Comparison of ENCODE assay signal across 8 cellular contexts in the genomic region with DNA sequence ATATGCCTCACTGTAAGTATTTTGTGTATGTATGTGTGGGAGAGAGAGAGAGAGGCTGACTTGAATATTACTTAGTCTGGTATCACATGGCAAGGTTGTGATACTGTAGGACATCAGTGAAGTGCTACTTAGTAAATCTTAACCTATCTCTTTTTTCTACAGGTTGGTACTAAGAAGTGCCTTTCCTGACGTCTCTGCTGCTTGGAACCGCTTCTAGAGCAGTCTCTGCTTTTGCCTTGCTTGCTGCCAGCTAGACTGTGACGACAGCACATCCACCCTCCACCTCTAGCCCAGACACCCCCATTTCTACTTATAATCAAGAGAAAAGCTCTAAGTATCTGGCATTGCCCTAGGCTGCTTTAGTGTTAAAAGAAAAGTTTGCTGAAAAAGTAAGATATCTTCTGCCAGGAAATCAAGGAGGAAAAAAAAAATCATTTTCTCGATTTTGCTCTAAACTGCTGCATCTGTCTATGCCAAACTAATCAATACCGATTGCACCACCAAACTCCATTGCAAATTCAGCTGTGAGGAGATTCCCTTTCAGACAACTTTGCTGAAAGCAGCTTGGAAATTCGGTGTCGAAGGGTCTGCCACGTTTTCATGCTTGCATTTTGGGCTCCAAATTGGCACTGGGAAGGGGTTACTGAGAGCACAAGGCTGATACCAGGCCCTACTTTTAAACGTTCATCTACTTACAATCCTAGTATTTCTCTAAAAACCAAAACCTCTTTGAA. TPM values are rescaled to one million over a fixed set of nuclear protein-coding genes. Genes with fewer than 3 reads are reported as not detected.
DNase-seq lines count a peak whose midpoint lies in the region; TF ChIP-seq lines count a peak whose summit lies in the region.

No MANE protein-coding gene starts in this region.

- peaks cover 61% of the 10 kb centered on the region for H3K4me1 ChIP-seq in skeletal muscle satellite cell (ENCODE audit: control insufficient read depth, insufficient read depth, low read length)

- no peaks in the 10 kb centered on the region for H3K27me3 ChIP-seq in skeletal muscle satellite cell (ENCODE audit: control insufficient read depth, insufficient read depth, low read length)

- no peaks in the 10 kb centered on the region for H3K9me3 Mint-ChIP-seq in activated CD4-positive, alpha-beta T cell treated with anti-CD3 and anti-CD28 coated beads, Interleukin-2, amount 10 ng/mL, durations not matched to agents 24 days and 14 days

- H3K27me3 Mint-ChIP-seq in activated CD4-positive, alpha-beta T cell treated with anti-CD3 and anti-CD28 coated beads, Interleukin-2, amount 10 ng/mL, durations not matched to agents 24 days and 14 days, result no peaks in the 10 kb centered on the region

- no peaks in the 10 kb centered on the region for H3K9me3 ChIP-seq in skeletal muscle satellite cell (replicated peaks; ENCODE audit: low read length)

- peak; percentile 70 for DNase-seq in activated CD4-positive, alpha-beta T cell treated with anti-CD3 and anti-CD28 coated beads, Interleukin-2, amount 10 ng/mL, durations not matched to agents 24 days and 14 days
- no peak for DNase-seq in activated CD4-positive, alpha-beta T cell treated with anti-CD3 and anti-CD28 coated beads, Interleukin-2, amount 50 U/mL, for 48 hours
- DNase-seq in T-helper 9 cell (peak; percentile 22), fibroblast of the aortic adventitia (ENCODE audit: low read depth) (no peak), COLO668 (lab: John Stamatoyannopoulos, UW; ENCODE audit: unreplicated experiment) (no peak), NCI-H1092 treated with DMSO at 0.1 percent for 48 hours (lab: John Stamatoyannopoulos, UW) (no peak), pons (ENCODE audit: low spot score) (no peak)

- H3K9ac ChIP-seq in skeletal muscle satellite cell (ENCODE audit: low read depth, low read length), result peak overlapping the region; percentile 75

- peak overlapping the region; percentile 98 for H3K27ac Mint-ChIP-seq in activated CD4-positive, alpha-beta T cell treated with anti-CD3 and anti-CD28 coated beads, Interleukin-2, amount 10 ng/mL, durations not matched to agents 24 days and 14 days

- peak overlapping the region; percentile 82 for H3K4me2 ChIP-seq in skeletal muscle satellite cell (ENCODE audit: low read length)

- H3K4me1 Mint-ChIP-seq in activated CD4-positive, alpha-beta T cell treated with anti-CD3 and anti-CD28 coated beads, Interleukin-2, amount 10 ng/mL, durations not matched to agents 24 days and 14 days, result peaks cover 65% of the 10 kb centered on the region

- intact Hi-C loops in activated CD4-positive, alpha-beta T cell treated with anti-CD3 and anti-CD28 coated beads, Interleukin-2, amount 10 ng/mL, durations not matched to agents 24 days and 14 days (cut with micrococcal nuclease), result loop anchor here (2.0 to 5.0 kb wide), 3 partner anchors 27 to 57 kb away; no protein-coding TSS in a partner anchor

- H3K4me3 ChIP-seq in fibroblast of the aortic adventitia (ENCODE audit: low read depth, low read length) (peak overlapping the region; percentile 54), skeletal muscle satellite cell (ENCODE audit: low read length) (peak overlapping the region; percentile 57)

- peaks cover 18% of the 10 kb centered on the region for H3K36me3 ChIP-seq in skeletal muscle satellite cell (ENCODE audit: insufficient read depth, low read length)

- TF ChIP-seq CTCF in fibroblast of the aortic adventitia (IDR thresholded peaks at IDR 0.05; ENCODE audit: insufficient read depth, low read length), result no peak

- peak overlapping the region; percentile 88 for H3K4me3 Mint-ChIP-seq in activated CD4-positive, alpha-beta T cell treated with anti-CD3 and anti-CD28 coated beads, Interleukin-2, amount 10 ng/mL, durations not matched to agents 24 days and 14 days

- H3K36me3 Mint-ChIP-seq in activated CD4-positive, alpha-beta T cell treated with anti-CD3 and anti-CD28 coated beads, Interleukin-2, amount 10 ng/mL, durations not matched to agents 24 days and 14 days (ENCODE audit: low read depth), result peaks cover 41% of the 10 kb centered on the region

RNA-seq across cellular contexts. Expression of gene MBNL1, which starts 30.7 kb away (rescaled TPM):
- total RNA-seq in activated CD4-positive, alpha-beta T cell treated with anti-CD3 and anti-CD28 coated beads, Interleukin-2, amount 10 ng/mL, durations not matched to agents 24 days and 14 days, result 296 and 298 TPM in 2 replicates
- 105 and 465 TPM in 2 replicates for total RNA-seq in fibroblast of the aortic adventitia (ENCODE audit: low replicate concordance)
- total RNA-seq in skeletal muscle satellite cell (2012; rRNA removed), result 171 and 173 TPM in 2 replicates

Comparison
In these comparisons a context has a peak if more than half of its experiments do, and no peak if none do; other contexts are left out.
1. DNase-seq: peak in activated CD4-positive, alpha-beta T cell treated with anti-CD3 and anti-CD28 coated beads, Interleukin-2, amount 10 ng/mL, durations not matched to agents 24 days and 14 days (single experiment) and T-helper 9 cell (single experiment); none in activated CD4-positive, alpha-beta T cell treated with anti-CD3 and anti-CD28 coated beads, Interleukin-2, amount 50 U/mL, for 48 hours (0 of 2), fibroblast of the aortic adventitia (single experiment), COLO668 (single experiment), NCI-H1092 treated with DMSO at 0.1 percent for 48 hours (single experiment) and pons (single experiment).